8 cellular contexts compared by ENCODE assay signal in the genomic region with DNA sequence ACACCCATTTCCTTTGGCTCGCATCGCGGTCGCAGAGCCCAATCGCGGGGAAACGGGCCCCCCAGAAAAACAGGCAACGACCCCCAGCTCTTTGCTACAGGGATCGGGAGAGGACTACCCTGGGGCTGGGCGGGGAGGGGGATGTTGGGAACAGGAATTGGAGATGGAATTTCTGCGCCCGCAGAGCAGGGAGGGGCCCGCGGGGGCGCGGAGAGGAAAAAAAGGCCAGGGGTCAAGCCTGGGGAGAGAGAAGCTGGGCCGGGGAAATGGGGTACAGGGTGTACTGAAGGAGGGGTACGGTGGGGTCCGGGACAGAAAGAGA. TPM values are rescaled to one million over a fixed set of nuclear protein-coding genes. Genes with fewer than 3 reads are reported as not detected.
DNase-seq lines count a peak whose midpoint lies in the region; ATAC-seq and TF ChIP-seq lines count a peak whose summit lies in the region.

No MANE protein-coding gene starts in this region.

- no peak for TF ChIP-seq POLR2A in suprapubic skin (IDR thresholded peaks at IDR 0.05)

- ATAC-seq in HG02642 (IDR thresholded peaks at IDR 0.05; ENCODE audit: poor library complexity, unreplicated experiment): no peak

- no peak for TF ChIP-seq CTCF in suprapubic skin (IDR thresholded peaks at IDR 0.05)

- TF ChIP-seq EP300 in suprapubic skin (IDR thresholded peaks at IDR 0.05): no peak

- WGBS in suprapubic skin: 1% methylated on average over 19 of the region's 19 CpGs

- H3K36me3 ChIP-seq in adipocyte (ENCODE audit: control insufficient read depth, insufficient read depth, low read length, severe bottlenecking): no peaks in the 10 kb centered on the region
- H3K36me3 ChIP-seq in suprapubic skin: no peaks in the 10 kb centered on the region

- peak; percentile 63 for DNase-seq in NCI-H748 (lab: John Stamatoyannopoulos, UW; ENCODE audit: unreplicated experiment)
- no peak for DNase-seq in NCI-H748 treated with DMSO at 0.1 percent for 48 hours (lab: John Stamatoyannopoulos, UW)
- peak; percentile 35 for DNase-seq in adipocyte (ENCODE audit: low read depth)
- DNase-seq in iPS-NIHi7 (ENCODE audit: extremely low spot score): peak; percentile 27
- peak in 1 of 2 donors; percentile 69 for DNase-seq in suprapubic skin (ENCODE audit: low spot score in 2 of 2)
- DNase-seq in NCI-H1694 treated with DMSO at 0.1 percent for 48 hours (lab: John Stamatoyannopoulos, UW): no peak
- DNase-seq in stimulated activated CD4-positive, alpha-beta T cell treated with anti-CD3 and anti-CD28 coated beads, Interleukin-2, amount 100 ng/mL, for 24 hours: no peak

- H3K9me3 ChIP-seq in adipocyte (ENCODE audit: control insufficient read depth, low read length): no peaks in the 10 kb centered on the region
- H3K9me3 ChIP-seq in suprapubic skin: no peaks in the 10 kb centered on the region

- peak overlapping the region; percentile 50 for H3K27ac ChIP-seq in suprapubic skin

- peak overlapping the region; percentile 86 for H3K4me3 ChIP-seq in adipocyte (ENCODE audit: low read length)
- H3K4me3 ChIP-seq in suprapubic skin: peak overlapping the region; percentile 55

- no peaks in the 10 kb centered on the region for H3K27me3 ChIP-seq in adipocyte (replicated peaks; ENCODE audit: control insufficient read depth, insufficient read depth, low read length)
- peaks cover 50% of the 10 kb centered on the region for H3K27me3 ChIP-seq in suprapubic skin

- H3K9ac ChIP-seq in adipocyte (ENCODE audit: low read length): peak overlapping the region; percentile 85

- H3K4me1 ChIP-seq in adipocyte (ENCODE audit: control insufficient read depth, insufficient read depth, low read length) (peaks cover 23% of the 10 kb centered on the region), suprapubic skin (peaks cover 30% of the 10 kb centered on the region)

RNA-seq across cellular contexts. Expression of gene SGCE, which starts 0.4 kb away (rescaled TPM):
- 10 to 100 TPM in 2 of 4 donors, 1 to 10 TPM in 2; 6.3 to 20.0 (median 13.2) TPM for total RNA-seq in suprapubic skin

Comparison
In these comparisons a context has a peak if more than half of its experiments do, and no peak if none do; other contexts are left out.
1. DNase-seq: peak in NCI-H748 (single experiment), adipocyte (single experiment) and iPS-NIHi7 (single experiment); none in NCI-H748 treated with DMSO at 0.1 percent for 48 hours (single experiment), NCI-H1694 treated with DMSO at 0.1 percent for 48 hours (single experiment) and stimulated activated CD4-positive, alpha-beta T cell treated with anti-CD3 and anti-CD28 coated beads, Interleukin-2, amount 100 ng/mL, for 24 hours (0 of 2).